In the genomic region with DNA sequence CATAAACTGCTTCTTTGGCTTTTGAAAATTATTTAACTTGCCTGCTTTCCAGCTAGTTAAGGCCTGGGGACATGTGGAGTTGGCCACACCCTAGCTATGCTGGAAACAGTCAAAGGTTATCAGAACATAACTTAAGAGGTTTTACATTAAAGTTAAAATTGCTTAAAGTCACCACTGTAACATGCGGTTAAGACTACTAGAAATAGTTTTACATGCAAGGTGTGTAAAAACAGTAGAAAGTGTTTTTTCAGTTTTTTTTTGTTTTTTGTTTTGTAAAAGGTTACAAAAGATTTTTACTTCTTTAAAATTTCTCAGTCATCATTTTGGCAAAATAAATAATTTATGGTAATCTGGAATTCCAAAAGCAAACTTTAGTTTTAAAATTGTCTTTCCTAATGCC, we compare ENCODE assay signal across 24 cellular contexts.
"Had no signal": no experiment of that assay in that cellular context is flagged by ENCODE, and none has a peak within 500 bp of the region (broad histone marks: within the 10 kb centered on the region; RNA-seq: fewer than 3 reads in every experiment).

No MANE protein-coding gene starts in this region.

- H3K27ac Mint-ChIP-seq: dendritic cell treated with granulocyte-macrophage colony-stimulating factor and Interleukin-4, amounts not matched to agents 40 ng/mL and 50 ng/mL, for 4 days; effector memory CD8-positive, alpha-beta T cell; endodermal cell; immature natural killer cell; naive thymus-derived CD4-positive, alpha-beta T cell had no signal

- H3K27me3 ChIP-seq: colonic mucosa, esophagus muscularis mucosa, foreskin keratinocyte, gastroesophageal sphincter, heart left ventricle, hepatocyte, left lung had no signal

- H3K9me3 ChIP-seq: colonic mucosa, esophagus muscularis mucosa, gastroesophageal sphincter, heart left ventricle, left lung, lower lobe of right lung had no signal

- H3K36me3 ChIP-seq: colonic mucosa, esophagus muscularis mucosa, gastroesophageal sphincter, heart left ventricle, left lung, lower lobe of right lung had no signal

- H3K4me3 ChIP-seq: colonic mucosa, esophagus muscularis mucosa, gastroesophageal sphincter, heart left ventricle, hepatocyte, left lung, lower lobe of right lung had no signal

- H3K27me3 Mint-ChIP-seq: effector memory CD8-positive, alpha-beta T cell; naive thymus-derived CD4-positive, alpha-beta T cell had no signal

- H3K4me3 Mint-ChIP-seq: dendritic cell treated with granulocyte-macrophage colony-stimulating factor and Interleukin-4, amounts not matched to agents 40 ng/mL and 50 ng/mL, for 4 days; effector memory CD8-positive, alpha-beta T cell; endodermal cell; immature natural killer cell; naive thymus-derived CD4-positive, alpha-beta T cell had no signal

- FAIRE-seq: endometrium, frontal cortex had no signal

- DNase-seq: colonic mucosa; cortex of kidney; effector CD8-positive, alpha-beta T cell; effector memory CD8-positive, alpha-beta T cell; endodermal cell; foreskin keratinocyte; heart left ventricle; hypothalamus; immature natural killer cell; islet precursor cell; kidney; kidney glomerular epithelial cell; left lung; left ventricle myocardium superior; lower lobe of right lung; mesenchymal stem cell; midbrain; naive thymus-derived CD4-positive, alpha-beta T cell had no signal

- ATAC-seq: effector memory CD8-positive, alpha-beta T cell; foreskin keratinocyte; gastroesophageal sphincter; heart left ventricle; left lung; left ventricle myocardium superior; lower lobe of right lung; naive thymus-derived CD4-positive, alpha-beta T cell had no signal

- H3K27ac ChIP-seq: colonic mucosa, esophagus muscularis mucosa, foreskin keratinocyte, gastroesophageal sphincter, heart left ventricle, hepatocyte, left lung, lower lobe of right lung had no signal

- H3K9me3 Mint-ChIP-seq: dendritic cell treated with granulocyte-macrophage colony-stimulating factor and Interleukin-4, amounts not matched to agents 40 ng/mL and 50 ng/mL, for 4 days; immature natural killer cell had no signal

- H3K4me1 ChIP-seq: colonic mucosa, esophagus muscularis mucosa, foreskin keratinocyte, gastroesophageal sphincter, heart left ventricle, left lung, lower lobe of right lung had no signal
